15 cellular contexts compared by ENCODE assay signal in genomic region chr3:194949592-194949991, GRCh38.
DNase-seq lines count a peak whose midpoint lies in the region; TF ChIP-seq lines count a peak whose summit lies in the region.
"Had no signal": no experiment of that assay in that cellular context is flagged by ENCODE, and none has a peak within 500 bp of the region (broad histone marks: within the 10 kb centered on the region; RNA-seq: fewer than 3 reads in every experiment).

No MANE protein-coding gene starts in this region.

- H2BK5ac ChIP-seq in neuronal stem cell (ENCODE audit: low read length), result no peak overlapping the region

- H3K9me3 ChIP-seq in BLaER1, result no peaks in the 10 kb centered on the region
- H3K9me3 ChIP-seq in HEK293 (ENCODE audit: control insufficient read depth, insufficient read depth, low read depth, low read length), result no peaks in the 10 kb centered on the region
- H3K9me3 ChIP-seq in neuronal stem cell (replicated peaks in 1 of 2; ENCODE audit: control insufficient read depth in 2 of 2, insufficient read depth in 1 of 2, low read depth in 1 of 2, low read length in 2 of 2), result peaks cover 0 to 2% of the 10 kb centered on the region in 2 donors
- H3K9me3 ChIP-seq: A549, Caco-2 had no signal

- H3K27ac ChIP-seq in BLaER1, result no peak overlapping the region
- no peak overlapping the region for H3K27ac ChIP-seq in HEK293 (ENCODE audit: extremely low read depth, low read depth, low read length)
- no peak overlapping the region for H3K27ac ChIP-seq in neuronal stem cell (replicated peaks; ENCODE audit: low read length)
- H3K27ac ChIP-seq: 22Rv1, A549, C4-2B had no signal

- no CpG with 5 or more reads among the region's 3 CpGs for whole genome bisulfite sequencing in neuronal stem cell (ENCODE audit: extremely low coverage in 2 of 2, insufficient read length in 2 of 2, insufficient replicate concordance in 1 of 2), 2 donors

- no peak overlapping the region for H3K27ac Mint-ChIP-seq in activated CD4-positive, alpha-beta T cell treated with anti-CD3 and anti-CD28 coated beads, Interleukin-2, amount 10 ng/mL, durations not matched to agents 7 days and 5 days
- H3K27ac Mint-ChIP-seq: B cell; CD4-positive, alpha-beta T cell; CD8-positive, alpha-beta T cell had no signal

- H2AFZ ChIP-seq in neuronal stem cell (ENCODE audit: low read length), result no peak overlapping the region

- H4K20me1 ChIP-seq in BLaER1, result no peaks in the 10 kb centered on the region

- H3K27me3 Mint-ChIP-seq in activated CD4-positive, alpha-beta T cell treated with anti-CD3 and anti-CD28 coated beads, Interleukin-2, amount 10 ng/mL, durations not matched to agents 7 days and 5 days, result no peaks in the 10 kb centered on the region
- H3K27me3 Mint-ChIP-seq: CD4-positive, alpha-beta T cell had no signal

- no peak overlapping the region for H3K18ac ChIP-seq in neuronal stem cell (ENCODE audit: low read length)

- H3K4me3 Mint-ChIP-seq in activated CD4-positive, alpha-beta T cell treated with anti-CD3 and anti-CD28 coated beads, Interleukin-2, amount 10 ng/mL, durations not matched to agents 7 days and 5 days, result no peak overlapping the region
- H3K4me3 Mint-ChIP-seq: B cell; CD4-positive, alpha-beta T cell; CD8-positive, alpha-beta T cell had no signal

- no peak overlapping the region for H2BK12ac ChIP-seq in neuronal stem cell (ENCODE audit: low read length)

- H3K4ac ChIP-seq in neuronal stem cell (ENCODE audit: low read length), result no peak overlapping the region

- H3K36me3 ChIP-seq in BLaER1 (no peaks in the 10 kb centered on the region), HEK293 (ENCODE audit: control insufficient read depth in 2 of 2, insufficient read depth in 1 of 2, low read length in 2 of 2) (no peaks in the 10 kb centered on the region), neuronal stem cell (replicated peaks in 1 of 2; ENCODE audit: control insufficient read depth in 2 of 2, insufficient read depth in 2 of 2, low read length in 2 of 2) (no peaks in the 10 kb centered on the region)

- H3K36me3 Mint-ChIP-seq in activated CD4-positive, alpha-beta T cell treated with anti-CD3 and anti-CD28 coated beads, Interleukin-2, amount 10 ng/mL, durations not matched to agents 7 days and 5 days (ENCODE audit: low read depth), result no peaks in the 10 kb centered on the region
- H3K36me3 Mint-ChIP-seq: CD8-positive, alpha-beta T cell had no signal

- H3K9me3 Mint-ChIP-seq in activated CD4-positive, alpha-beta T cell treated with anti-CD3 and anti-CD28 coated beads, Interleukin-2, amount 10 ng/mL, durations not matched to agents 7 days and 5 days, result no peaks in the 10 kb centered on the region
- H3K9me3 Mint-ChIP-seq: CD4-positive, alpha-beta T cell had no signal

- no peak overlapping the region for H2BK15ac ChIP-seq in neuronal stem cell (ENCODE audit: low read length)

- no peak overlapping the region for H2BK120ac ChIP-seq in neuronal stem cell (ENCODE audit: low read depth, low read length)

- H4K91ac ChIP-seq in neuronal stem cell (ENCODE audit: low read depth, low read length, poor library complexity), result no peak overlapping the region

- no peak overlapping the region for H3K23ac ChIP-seq in neuronal stem cell (ENCODE audit: low read depth, low read length, poor library complexity)

- CTCF ChIA-PET in HEK293 (lab: Yijun Ruan, JAX), result no interaction called here
- CTCF ChIA-PET in activated CD4-positive, alpha-beta T cell treated with anti-CD3 and anti-CD28 coated beads, Interleukin-2, amount 10 ng/mL, durations not matched to agents 7 days and 5 days (lab: Charles Lee), result no interaction called here

- peaks cover 1% of the 10 kb centered on the region for H3K79me1 ChIP-seq in neuronal stem cell (ENCODE audit: low read depth, low read length)

- H3K4me1 Mint-ChIP-seq in activated CD4-positive, alpha-beta T cell treated with anti-CD3 and anti-CD28 coated beads, Interleukin-2, amount 10 ng/mL, durations not matched to agents 7 days and 5 days, result no peaks in the 10 kb centered on the region

- H3K4me1 ChIP-seq in BLaER1, result peaks cover 64% of the 10 kb centered on the region
- H3K4me1 ChIP-seq in HEK293 (ENCODE audit: control insufficient read depth, insufficient read depth, low read length), result no peaks in the 10 kb centered on the region
- H3K4me1 ChIP-seq in neuronal stem cell (ENCODE audit: control insufficient read depth in 2 of 2, insufficient read depth in 1 of 2, low read depth in 1 of 2, low read length in 2 of 2), result peaks cover 0 to 3% of the 10 kb centered on the region in 2 donors
- H3K4me1 ChIP-seq: A549 had no signal

- no peak overlapping the region for H3K9ac ChIP-seq in BLaER1
- H3K9ac ChIP-seq in neuronal stem cell (ENCODE audit: low read depth, low read length, poor library complexity), result no peak overlapping the region

- H3K14ac ChIP-seq in neuronal stem cell (ENCODE audit: low read length), result peak overlapping the region; percentile 31

- no peak overlapping the region for H3K4me3 ChIP-seq in BLaER1
- no peak overlapping the region for H3K4me3 ChIP-seq in HEK293 (ENCODE audit: low read depth, low read length)
- H3K4me3 ChIP-seq in neuronal stem cell (ENCODE audit: low read length in 2 of 2), result no peak overlapping the region
- H3K4me3 ChIP-seq: A549 had no signal

- H3K4me2 ChIP-seq in BLaER1 (peak overlapping the region; percentile 68), neuronal stem cell (ENCODE audit: insufficient read depth, low read length, poor library complexity, severe bottlenecking) (no peak overlapping the region)
- H3K4me2 ChIP-seq: A549 had no signal

- no peak for TF ChIP-seq CTCF in HEK293 (tag by site-specific recombination; IDR thresholded peaks at IDR 0.05)

- H4K8ac ChIP-seq in neuronal stem cell (ENCODE audit: low read depth, low read length), result no peak overlapping the region

- POLR2A ChIA-PET in HEK293 (lab: Yijun Ruan, JAX), result no interaction called here
- POLR2A ChIA-PET in activated CD4-positive, alpha-beta T cell treated with anti-CD3 and anti-CD28 coated beads, Interleukin-2, amount 10 ng/mL, durations not matched to agents 7 days and 5 days (lab: Charles Lee), result no interaction called here

- H2AK5ac ChIP-seq in neuronal stem cell (ENCODE audit: low read depth, low read length), result no peak overlapping the region

- H3K27me3 ChIP-seq in BLaER1 (no peaks in the 10 kb centered on the region), neuronal stem cell (ENCODE audit: control insufficient read depth in 3 of 3, insufficient read depth in 3 of 3, low read depth in 1 of 3, low read length in 3 of 3) (peaks cover 0 to 3% (median 0%) of the 10 kb centered on the region in 3 experiments)

- DNase-seq in neuronal stem cell (ENCODE audit: low spot score) (no peak), NCI-H187 (lab: John Stamatoyannopoulos, UW) (no peak)
- DNase-seq in activated CD4-positive, alpha-beta T cell treated with anti-CD3 and anti-CD28 coated beads, Interleukin-2, amount 10 ng/mL, durations not matched to agents 7 days and 5 days, result no peak
- DNase-seq: AML-193; Caco-2; Calu3; CD4-positive, alpha-beta T cell; CD8-positive, alpha-beta T cell; GF-D8 had no signal

TF ChIP-seq in HEK293, 187 proteins besides CTCF, POLR2A, EP300 and RAD21:
- TF ChIP-seq ZNF518A (tag by site-specific recombination; conservative IDR thresholded peaks at IDR 0.05; ENCODE audit: low read depth) (no peak), ZNF548 (tag by site-specific recombination; IDR thresholded peaks at IDR 0.05) (peak; percentile 62; the same call in 1 of the 2 replicates)
TF ChIP-seq in HEK293: peak in this region for 1.
